Comparison of ENCODE assay signal across 25 cellular contexts in the genomic region with DNA sequence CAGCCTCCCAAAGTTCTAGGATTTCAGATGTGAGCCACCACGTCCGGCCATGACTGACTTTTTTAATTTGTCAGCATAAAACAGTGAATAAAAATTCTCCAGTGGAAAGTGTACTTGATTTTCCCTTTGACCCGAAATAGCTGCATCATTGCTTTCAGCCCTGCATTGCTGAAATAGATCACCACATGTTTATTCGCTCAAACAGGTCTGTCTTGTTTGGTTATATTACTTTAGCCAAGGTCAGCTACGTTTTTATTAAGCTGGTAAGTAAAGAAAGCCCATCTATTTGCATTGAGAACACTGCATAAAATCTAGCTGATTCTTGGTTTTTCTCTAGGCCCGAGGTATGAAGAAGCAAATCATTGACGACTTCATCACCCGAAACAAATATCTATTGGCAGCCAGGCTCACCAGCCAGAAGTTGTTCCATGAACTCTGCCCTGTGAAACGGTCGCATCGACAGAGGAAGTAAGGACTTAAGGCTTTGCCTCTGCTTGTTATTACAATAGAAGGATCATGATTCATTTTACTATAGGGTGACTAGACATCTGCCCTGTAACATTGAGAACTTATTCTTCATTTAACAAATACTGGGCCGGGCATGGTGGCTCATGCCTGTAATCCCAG. TPM values are rescaled to one million over a fixed set of nuclear protein-coding genes. Genes with fewer than 3 reads are reported as not detected.
A peak's percentile ranks its signal among the peaks of the same experiment; 100 is the strongest.
DNase-seq lines count a peak whose midpoint lies in the region; ATAC-seq, FAIRE-seq and TF ChIP-seq lines count a peak whose summit lies in the region.
"Had no signal": no experiment of that assay in that cellular context is flagged by ENCODE, and none has a peak within 500 bp of the region (broad histone marks: within the 10 kb centered on the region; RNA-seq: fewer than 3 reads in every experiment).

No MANE protein-coding gene starts in this region.

- H3K36me3 ChIP-seq in Peyer's patch (peaks cover 0 to 48% (median 0%) of the 10 kb centered on the region in 3 donors), esophagus (ENCODE audit: control insufficient read depth in 2 of 2, insufficient read depth in 2 of 2, low read length in 1 of 2) (peaks cover 3 to 7% of the 10 kb centered on the region in 2 donors), right lobe of liver (peaks cover 0 to 28% (median 6%) of the 10 kb centered on the region in 4 donors), subcutaneous abdominal adipose tissue (ENCODE audit: control insufficient read depth in 5 of 5, insufficient read depth in 5 of 5, low read length in 5 of 5) (peaks cover 13 to 50% (median 40%) of the 10 kb centered on the region in 5 donors)

- peak; percentile 83 to 90 (median 88) for ATAC-seq in right lobe of liver
- ATAC-seq: activated T-cell treated with anti-CD3 and anti-CD28 coated beads, Interleukin-2, amount 50 U/mL, for 72 hours; naive thymus-derived CD4-positive, alpha-beta T cell had no signal

- H3K9ac ChIP-seq in subcutaneous abdominal adipose tissue (ENCODE audit: low read length in 5 of 5): no peak overlapping the region

- TF ChIP-seq POLR2A in Peyer's patch (IDR thresholded peaks at IDR 0.05) (no peak), right lobe of liver (IDR thresholded peaks at IDR 0.05) (no peak), H54 (IDR thresholded peaks at IDR 0.05; ENCODE audit: low read depth, low read length) (no peak)

- FAIRE-seq in H54 (lab: Jason Lieb, UNC): no peak
- FAIRE-seq: GM12892, GM19239 had no signal

- intact Hi-C loops in right lobe of liver (cut with DNase I): no loop called here

- H3K27ac ChIP-seq in Peyer's patch: peak overlapping the region in 3 of 4 donors; percentile 45 to 74 (median 71)
- H3K27ac ChIP-seq in esophagus (ENCODE audit: low read depth in 2 of 2, low read length in 1 of 2): peak overlapping the region; percentile 51 to 84
- H3K27ac ChIP-seq in right lobe of liver: peak overlapping the region; percentile 35 to 68 (median 36)
- H3K27ac ChIP-seq in subcutaneous abdominal adipose tissue (ENCODE audit: low read depth, low read length): peak overlapping the region; percentile 54
- H3K27ac ChIP-seq: upper lobe of left lung had no signal

- TF ChIP-seq CTCF in Peyer's patch (IDR thresholded peaks at IDR 0.05) (no peak), right lobe of liver (IDR thresholded peaks at IDR 0.05) (no peak)

- H3K4me1 ChIP-seq in Peyer's patch (no peaks in the 10 kb centered on the region), esophagus (ENCODE audit: control insufficient read depth in 2 of 2, insufficient read depth in 2 of 2, low read length in 1 of 2) (no peaks in the 10 kb centered on the region), right lobe of liver (peaks cover 0 to 22% (median 9%) of the 10 kb centered on the region in 4 donors), subcutaneous abdominal adipose tissue (ENCODE audit: control insufficient read depth in 5 of 5, insufficient read depth in 5 of 5, low read length in 5 of 5) (peaks cover 0 to 13% (median 5%) of the 10 kb centered on the region in 5 donors)
- H3K4me1 ChIP-seq: upper lobe of left lung had no signal

- H3K4me3 ChIP-seq in Peyer's patch (no peak overlapping the region), esophagus (ENCODE audit: low read depth in 1 of 2, low read length in 2 of 2) (no peak overlapping the region), right lobe of liver (no peak overlapping the region), subcutaneous abdominal adipose tissue (ENCODE audit: low read depth in 1 of 5, low read length in 5 of 5) (no peak overlapping the region)
- H3K4me3 ChIP-seq: skin epidermis, upper lobe of left lung had no signal

- H3K27me3 ChIP-seq in Peyer's patch (no peaks in the 10 kb centered on the region), esophagus (ENCODE audit: control insufficient read depth in 1 of 2, insufficient read depth in 2 of 2, low read length in 2 of 2) (no peaks in the 10 kb centered on the region), right lobe of liver (no peaks in the 10 kb centered on the region), subcutaneous abdominal adipose tissue (ENCODE audit: control insufficient read depth in 5 of 5, insufficient read depth in 4 of 5, low read length in 5 of 5) (no peaks in the 10 kb centered on the region)
- H3K27me3 ChIP-seq: upper lobe of left lung had no signal

- WGBS in esophagus, 2 donors: 57 to 59% methylated on average over 12 of the region's 12 CpGs
- 22% methylated on average over 11 of the region's 12 CpGs for WGBS in right lobe of liver (ENCODE audit: insufficient coverage, low coverage, low lambda C conversion rate, missing lambda C conversion rate)

- DNase-seq in Peyer's patch (peak in 2 of 3 donors; percentile 58 to 82), right lobe of liver (peak in 2 of 3 donors; percentile 58 to 62), HK-2 (ENCODE audit: unreplicated experiment) (no peak), H54 (ENCODE audit: insufficient read length, low spot score) (no peak), COR-L47 (lab: John Stamatoyannopoulos, UW) (no peak)
- DNase-seq in activated CD4-positive, CD25-positive, alpha-beta regulatory T cell (lab: John Stamatoyannopoulos, UW): no peak
- DNase-seq: activated naive CD4-positive, alpha-beta T cell treated with anti-CD3 and anti-CD28 coated beads, Interleukin-2, amount 10 ng/mL, durations not matched to agents 7 days and 5 days; activated T-cell treated with anti-CD3 and anti-CD28 coated beads, Interleukin-2, amount 50 U/mL, for 72 hours; aorta; DMS79 treated with DMSO at 0.1 percent for 48 hours; effector CD8-positive, alpha-beta T cell; H7; immature natural killer cell; naive thymus-derived CD4-positive, alpha-beta T cell; NCI-H1105; NCI-H2081 treated with DMSO at 0.1 percent for 48 hours; NCI-H446 treated with DMSO at 0.1 percent for 48 hours; stimulated activated naive CD4-positive, alpha-beta T cell treated with Interleukin-2 at 50 U/mL for 16 hours; T1000; upper lobe of left lung had no signal

- H3K9me3 ChIP-seq in Peyer's patch: no peaks in the 10 kb centered on the region
- H3K9me3 ChIP-seq in esophagus (ENCODE audit: control insufficient read depth in 2 of 2, insufficient read depth in 1 of 2, low read depth in 1 of 2, low read length in 1 of 2): no peaks in the 10 kb centered on the region
- no peaks in the 10 kb centered on the region for H3K9me3 ChIP-seq in right lobe of liver
- no peaks in the 10 kb centered on the region for H3K9me3 ChIP-seq in subcutaneous abdominal adipose tissue (ENCODE audit: control insufficient read depth in 5 of 5, low read length in 5 of 5)
- H3K9me3 ChIP-seq: upper lobe of left lung had no signal

RNA-seq across cellular contexts. Expression of a gene that starts 25.5 kb away (rescaled TPM):
- total RNA-seq in Peyer's patch (10 to 100 TPM; 15.7 to 45.4 (median 39.6) TPM), right lobe of liver (10 to 100 TPM; 49.4 to 79.9 (median 66.1) TPM)
- polyA plus RNA-seq in esophagus: under 1 TPM; 0.16 to 0.27 TPM

RNA-seq across cellular contexts. Expression of a gene that starts 32.7 kb away (rescaled TPM):
- total RNA-seq in Peyer's patch (10 to 100 TPM; 20.8 to 64.4 (median 31.8) TPM), right lobe of liver (10 to 100 TPM in 4 of 6 experiments, 1 to 10 TPM in 2; 8.4 to 15.0 (median 11.9) TPM)
- 1 to 10 TPM; 3.1 to 6.1 TPM for polyA plus RNA-seq in esophagus

RNA-seq across cellular contexts. Expression of a gene that starts 35.3 kb away (rescaled TPM):
- total RNA-seq in Peyer's patch (10 to 100 TPM in 3 of 4 donors, 1 to 10 TPM in 1; 7.4 to 34.0 (median 26.2) TPM), right lobe of liver (1 to 10 TPM; 2.3 to 9.0 (median 8.2) TPM)
- 10 to 100 TPM; 10.3 to 10.4 TPM for polyA plus RNA-seq in esophagus

RNA-seq across cellular contexts. Expression of a gene that starts 58.0 kb away (rescaled TPM):
- total RNA-seq in Peyer's patch: 10 to 100 TPM; 56.0 to 97.1 (median 68.5) TPM
- polyA plus RNA-seq in esophagus: 10 to 100 TPM in 1 of 2 donors, 1 to 10 TPM in 1; 9.6 to 15.3 TPM
- 10 to 100 TPM; 24.9 to 70.0 (median 42.9) TPM for total RNA-seq in right lobe of liver

Comparison
In these comparisons a context has a peak if more than half of its experiments do, and no peak if none do; other contexts are left out.
1. DNase-seq: peak in Peyer's patch (2 of 3) and right lobe of liver (2 of 3); none in HK-2 (single experiment), H54 (single experiment), activated CD4-positive, CD25-positive, alpha-beta regulatory T cell (0 of 4) and COR-L47 (single experiment).
2. Peak in every context shown above with its lines, with median percentiles within 50 percentile points of each other: H3K27ac ChIP-seq.